In the genomic region with DNA sequence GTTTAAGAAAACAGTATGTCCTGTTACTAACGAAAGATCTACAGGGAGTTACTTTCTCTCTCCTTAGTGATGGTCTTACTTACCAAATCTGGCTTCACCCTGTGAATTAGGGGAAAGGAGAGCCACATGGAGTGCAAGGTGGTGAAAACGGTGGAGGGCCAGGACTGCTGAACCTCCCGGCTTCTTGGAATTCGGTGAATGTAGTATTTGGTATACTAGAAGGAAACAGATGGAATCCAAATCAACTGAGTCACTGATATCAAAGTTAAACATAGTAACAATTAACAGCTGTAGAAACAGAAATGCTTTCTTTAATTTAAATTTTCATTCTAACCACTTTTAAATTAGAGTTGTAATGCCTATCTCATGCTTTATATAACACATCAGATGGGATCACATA, we compare ENCODE assay signal across 23 cellular contexts.
"Had no signal": no experiment of that assay in that cellular context is flagged by ENCODE, and none has a peak within 500 bp of the region (broad histone marks: within the 10 kb centered on the region; RNA-seq: fewer than 3 reads in every experiment).

No MANE protein-coding gene starts in this region.

- FAIRE-seq: islet of Langerhans had no signal

- H3K79me2 ChIP-seq: hepatocyte had no signal

- H2AFZ ChIP-seq: hepatocyte had no signal

- H3K4me3 ChIP-seq: colonic mucosa, hepatocyte, psoas muscle, skin epidermis, testis, tibial nerve, upper lobe of right lung had no signal

- DNase-seq: cerebellar nuclear complex; colonic mucosa; effector CD4-positive, alpha-beta T cell; endodermal cell; foreskin keratinocyte; head of caudate nucleus; kidney glomerular epithelial cell; mesendoderm; naive thymus-derived CD4-positive, alpha-beta T cell; psoas muscle; retina; stimulated activated CD4-positive, alpha-beta T cell treated with anti-CD3 and anti-CD28 coated beads, Interleukin-2, amount 100 ng/mL, for 24 hours; stimulated activated CD4-positive, alpha-beta T cell treated with anti-CD3 and anti-CD28 coated beads, Interleukin-4, amount 100 ng/mL, for 4 hours; stimulated activated naive B cell treated with anti-CD40 and anti-IgM and Interleukin-4, amounts not matched to agents 10 μg/mL and 1 μg/mL and 100 μg/mL, for 72 hours; stimulated activated naive CD8-positive, alpha-beta T cell treated with anti-CD3 and anti-CD28 coated beads, Interleukin-15, amount 100 ng/mL, for 72 hours; testis; upper lobe of right lung had no signal

- ATAC-seq: foreskin keratinocyte; naive thymus-derived CD4-positive, alpha-beta T cell; psoas muscle; sciatic nerve; stimulated activated naive B cell treated with anti-CD40 and anti-IgM and Interleukin-4, amounts not matched to agents 10 μg/mL and 1 μg/mL and 100 μg/mL, for 72 hours; stimulated activated naive CD8-positive, alpha-beta T cell treated with anti-CD3 and anti-CD28 coated beads, Interleukin-15, amount 100 ng/mL, for 72 hours; upper lobe of right lung had no signal

- H3K36me3 ChIP-seq: colonic mucosa, neutrophil, upper lobe of right lung had no signal

- H3K4me1 ChIP-seq: colonic mucosa had no signal

- H3K27ac ChIP-seq: colonic mucosa, foreskin keratinocyte, hepatocyte, neutrophil, psoas muscle, skin epidermis, testis, tibial nerve, upper lobe of right lung had no signal

- H3K27me3 ChIP-seq: colonic mucosa, foreskin keratinocyte, hepatocyte, neutrophil, testis, tibial nerve, upper lobe of right lung had no signal

- H3K9me3 ChIP-seq: colonic mucosa, neutrophil, testis, upper lobe of right lung had no signal

- H3K4me2 ChIP-seq: hepatocyte had no signal
